In genomic region chr13:45332831-45333219, GRCh38 we compare ENCODE assay signal across 1 cellular context.
TF ChIP-seq lines count a peak whose summit lies in the region.

No MANE protein-coding gene starts in this region.

TF ChIP-seq in HepG2, 621 proteins besides CTCF, POLR2A, EP300 and RAD21 (continued from another document):
- TF ChIP-seq, protein P1, sequence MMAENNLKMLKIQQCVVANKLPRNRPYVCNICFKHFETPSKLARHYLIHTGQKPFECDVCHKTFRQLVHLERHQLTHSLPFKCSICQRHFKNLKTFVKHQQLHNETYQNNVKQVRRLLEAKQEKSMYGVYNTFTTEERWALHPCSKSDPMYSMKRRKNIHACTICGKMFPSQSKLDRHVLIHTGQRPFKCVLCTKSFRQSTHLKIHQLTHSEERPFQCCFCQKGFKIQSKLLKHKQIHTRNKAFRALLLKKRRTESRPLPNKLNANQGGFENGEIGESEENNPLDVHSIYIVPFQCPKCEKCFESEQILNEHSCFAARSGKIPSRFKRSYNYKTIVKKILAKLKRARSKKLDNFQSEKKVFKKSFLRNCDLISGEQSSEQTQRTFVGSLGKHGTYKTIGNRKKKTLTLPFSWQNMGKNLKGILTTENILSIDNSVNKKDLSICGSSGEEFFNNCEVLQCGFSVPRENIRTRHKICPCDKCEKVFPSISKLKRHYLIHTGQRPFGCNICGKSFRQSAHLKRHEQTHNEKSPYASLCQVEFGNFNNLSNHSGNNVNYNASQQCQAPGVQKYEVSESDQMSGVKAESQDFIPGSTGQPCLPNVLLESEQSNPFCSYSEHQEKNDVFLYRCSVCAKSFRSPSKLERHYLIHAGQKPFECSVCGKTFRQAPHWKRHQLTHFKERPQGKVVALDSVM (CRISPR knock-in tag; IDR thresholded peaks at IDR 0.05) = no peak
- TF ChIP-seq POLR2AphosphoS5 (IDR thresholded peaks at IDR 0.05; ENCODE audit: low read depth, low read length) (peak; percentile 22; the same call in 1 of the 2 replicates), IRX3 (CRISPR knock-in tag; IDR thresholded peaks at IDR 0.05; ENCODE audit: borderline replicate concordance, low read depth) (no peak), RBM22 (optimal IDR thresholded peaks at IDR 0.05; ENCODE audit: low read length) (peak; percentile 39), GATAD1 (CRISPR knock-in tag; IDR thresholded peaks at IDR 0.05) (no peak)
- TF ChIP-seq, protein P2, sequence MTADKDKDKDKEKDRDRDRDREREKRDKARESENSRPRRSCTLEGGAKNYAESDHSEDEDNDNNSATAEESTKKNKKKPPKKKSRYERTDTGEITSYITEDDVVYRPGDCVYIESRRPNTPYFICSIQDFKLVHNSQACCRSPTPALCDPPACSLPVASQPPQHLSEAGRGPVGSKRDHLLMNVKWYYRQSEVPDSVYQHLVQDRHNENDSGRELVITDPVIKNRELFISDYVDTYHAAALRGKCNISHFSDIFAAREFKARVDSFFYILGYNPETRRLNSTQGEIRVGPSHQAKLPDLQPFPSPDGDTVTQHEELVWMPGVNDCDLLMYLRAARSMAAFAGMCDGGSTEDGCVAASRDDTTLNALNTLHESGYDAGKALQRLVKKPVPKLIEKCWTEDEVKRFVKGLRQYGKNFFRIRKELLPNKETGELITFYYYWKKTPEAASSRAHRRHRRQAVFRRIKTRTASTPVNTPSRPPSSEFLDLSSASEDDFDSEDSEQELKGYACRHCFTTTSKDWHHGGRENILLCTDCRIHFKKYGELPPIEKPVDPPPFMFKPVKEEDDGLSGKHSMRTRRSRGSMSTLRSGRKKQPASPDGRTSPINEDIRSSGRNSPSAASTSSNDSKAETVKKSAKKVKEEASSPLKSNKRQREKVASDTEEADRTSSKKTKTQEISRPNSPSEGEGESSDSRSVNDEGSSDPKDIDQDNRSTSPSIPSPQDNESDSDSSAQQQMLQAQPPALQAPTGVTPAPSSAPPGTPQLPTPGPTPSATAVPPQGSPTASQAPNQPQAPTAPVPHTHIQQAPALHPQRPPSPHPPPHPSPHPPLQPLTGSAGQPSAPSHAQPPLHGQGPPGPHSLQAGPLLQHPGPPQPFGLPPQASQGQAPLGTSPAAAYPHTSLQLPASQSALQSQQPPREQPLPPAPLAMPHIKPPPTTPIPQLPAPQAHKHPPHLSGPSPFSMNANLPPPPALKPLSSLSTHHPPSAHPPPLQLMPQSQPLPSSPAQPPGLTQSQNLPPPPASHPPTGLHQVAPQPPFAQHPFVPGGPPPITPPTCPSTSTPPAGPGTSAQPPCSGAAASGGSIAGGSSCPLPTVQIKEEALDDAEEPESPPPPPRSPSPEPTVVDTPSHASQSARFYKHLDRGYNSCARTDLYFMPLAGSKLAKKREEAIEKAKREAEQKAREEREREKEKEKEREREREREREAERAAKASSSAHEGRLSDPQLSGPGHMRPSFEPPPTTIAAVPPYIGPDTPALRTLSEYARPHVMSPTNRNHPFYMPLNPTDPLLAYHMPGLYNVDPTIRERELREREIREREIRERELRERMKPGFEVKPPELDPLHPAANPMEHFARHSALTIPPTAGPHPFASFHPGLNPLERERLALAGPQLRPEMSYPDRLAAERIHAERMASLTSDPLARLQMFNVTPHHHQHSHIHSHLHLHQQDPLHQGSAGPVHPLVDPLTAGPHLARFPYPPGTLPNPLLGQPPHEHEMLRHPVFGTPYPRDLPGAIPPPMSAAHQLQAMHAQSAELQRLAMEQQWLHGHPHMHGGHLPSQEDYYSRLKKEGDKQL (CRISPR knock-in tag; IDR thresholded peaks at IDR 0.05; ENCODE audit: low read depth) = no peak
TF ChIP-seq in HepG2: peak in this region for 3.
